30 cellular contexts compared by ENCODE assay signal in genomic region chr4:96120206-96120605, GRCh38.
"Had no signal": no experiment of that assay in that cellular context is flagged by ENCODE, and none has a peak within 500 bp of the region (broad histone marks: within the 10 kb centered on the region; RNA-seq: fewer than 3 reads in every experiment).

No MANE protein-coding gene starts in this region.

- H3K27ac Mint-ChIP-seq: dendritic cell treated with granulocyte-macrophage colony-stimulating factor and Interleukin-4, amounts not matched to agents 40 ng/mL and 50 ng/mL, for 4 days; endodermal cell; mesothelial cell of epicardium; naive thymus-derived CD4-positive, alpha-beta T cell; nephron; stimulated activated naive B cell treated with anti-CD40 and anti-IgM and Interleukin-4, amounts not matched to agents 10 μg/mL and 1 μg/mL and 100 μg/mL, for 72 hours had no signal

- H3K36me3 Mint-ChIP-seq: mesothelial cell of epicardium; naive thymus-derived CD4-positive, alpha-beta T cell; stimulated activated naive B cell treated with anti-CD40 and anti-IgM and Interleukin-4, amounts not matched to agents 10 μg/mL and 1 μg/mL and 100 μg/mL, for 72 hours had no signal

- FAIRE-seq: colon, endothelial cell of umbilical vein, keratinocyte, small intestine had no signal

- ATAC-seq: gastrocnemius medialis; left ventricle myocardium superior; mucosa of descending colon; naive thymus-derived CD4-positive, alpha-beta T cell; psoas muscle; right cardiac atrium; stimulated activated naive B cell treated with anti-CD40 and anti-IgM and Interleukin-4, amounts not matched to agents 10 μg/mL and 1 μg/mL and 100 μg/mL, for 72 hours; stimulated activated naive CD8-positive, alpha-beta T cell treated with anti-CD3 and anti-CD28 coated beads, Interleukin-15, amount 100 ng/mL, for 72 hours had no signal

- H3K4me3 ChIP-seq: esophagus muscularis mucosa, gastrocnemius medialis, lung, mucosa of descending colon, psoas muscle, sigmoid colon, suprapubic skin, transverse colon, vagina had no signal

- H3K4me1 ChIP-seq: esophagus muscularis mucosa, gastrocnemius medialis, psoas muscle, sigmoid colon, suprapubic skin, transverse colon, vagina had no signal

- H3K27ac ChIP-seq: esophagus muscularis mucosa, gastrocnemius medialis, psoas muscle, sigmoid colon, suprapubic skin, transverse colon, vagina had no signal

- H3K9me3 ChIP-seq: esophagus muscularis mucosa, gastrocnemius medialis, mucosa of descending colon, psoas muscle, sigmoid colon, suprapubic skin, transverse colon, vagina had no signal

- H3K27me3 ChIP-seq: esophagus muscularis mucosa, gastrocnemius medialis, sigmoid colon, suprapubic skin, transverse colon, vagina had no signal

- H3K4me1 Mint-ChIP-seq: naive thymus-derived CD4-positive, alpha-beta T cell; stimulated activated naive B cell treated with anti-CD40 and anti-IgM and Interleukin-4, amounts not matched to agents 10 μg/mL and 1 μg/mL and 100 μg/mL, for 72 hours; stimulated activated naive CD8-positive, alpha-beta T cell treated with anti-CD3 and anti-CD28 coated beads, Interleukin-15, amount 100 ng/mL, for 72 hours had no signal

- H3K36me3 ChIP-seq: esophagus muscularis mucosa, gastrocnemius medialis, sigmoid colon, suprapubic skin, transverse colon, vagina had no signal

- DNase-seq: cerebellar nuclear complex; effector CD8-positive, alpha-beta T cell; endodermal cell; foreskin fibroblast; gastrocnemius medialis; head of caudate nucleus; left ventricle myocardium superior; mesenchymal stem cell; mucosa of descending colon; naive thymus-derived CD4-positive, alpha-beta T cell; nucleus accumbens; psoas muscle; right cardiac atrium; sigmoid colon; small intestine; stimulated activated CD4-positive, alpha-beta T cell treated with anti-CD3 and anti-CD28 coated beads, Interleukin-15, amount 100 ng/mL, for 24 hours; stimulated activated CD4-positive, alpha-beta T cell treated with anti-CD3 and anti-CD28 coated beads, Interleukin-2, amount 100 ng/mL, for 48 hours; stimulated activated naive B cell treated with anti-CD40 and anti-IgM and Interleukin-4, amounts not matched to agents 10 μg/mL and 1 μg/mL and 100 μg/mL, for 72 hours; stimulated activated naive CD8-positive, alpha-beta T cell treated with anti-CD3 and anti-CD28 coated beads, Interleukin-15, amount 100 ng/mL, for 72 hours; transverse colon had no signal

- H3K9me3 Mint-ChIP-seq: endodermal cell, nephron had no signal

- H3K27me3 Mint-ChIP-seq: dendritic cell treated with granulocyte-macrophage colony-stimulating factor and Interleukin-4, amounts not matched to agents 40 ng/mL and 50 ng/mL, for 4 days; naive thymus-derived CD4-positive, alpha-beta T cell; stimulated activated naive B cell treated with anti-CD40 and anti-IgM and Interleukin-4, amounts not matched to agents 10 μg/mL and 1 μg/mL and 100 μg/mL, for 72 hours; stimulated activated naive CD8-positive, alpha-beta T cell treated with anti-CD3 and anti-CD28 coated beads, Interleukin-15, amount 100 ng/mL, for 72 hours had no signal

- H3K4me3 Mint-ChIP-seq: dendritic cell treated with granulocyte-macrophage colony-stimulating factor and Interleukin-4, amounts not matched to agents 40 ng/mL and 50 ng/mL, for 4 days; endodermal cell; mesothelial cell of epicardium; naive thymus-derived CD4-positive, alpha-beta T cell; nephron; stimulated activated naive B cell treated with anti-CD40 and anti-IgM and Interleukin-4, amounts not matched to agents 10 μg/mL and 1 μg/mL and 100 μg/mL, for 72 hours; stimulated activated naive CD8-positive, alpha-beta T cell treated with anti-CD3 and anti-CD28 coated beads, Interleukin-15, amount 100 ng/mL, for 72 hours had no signal
